In the genomic region with DNA sequence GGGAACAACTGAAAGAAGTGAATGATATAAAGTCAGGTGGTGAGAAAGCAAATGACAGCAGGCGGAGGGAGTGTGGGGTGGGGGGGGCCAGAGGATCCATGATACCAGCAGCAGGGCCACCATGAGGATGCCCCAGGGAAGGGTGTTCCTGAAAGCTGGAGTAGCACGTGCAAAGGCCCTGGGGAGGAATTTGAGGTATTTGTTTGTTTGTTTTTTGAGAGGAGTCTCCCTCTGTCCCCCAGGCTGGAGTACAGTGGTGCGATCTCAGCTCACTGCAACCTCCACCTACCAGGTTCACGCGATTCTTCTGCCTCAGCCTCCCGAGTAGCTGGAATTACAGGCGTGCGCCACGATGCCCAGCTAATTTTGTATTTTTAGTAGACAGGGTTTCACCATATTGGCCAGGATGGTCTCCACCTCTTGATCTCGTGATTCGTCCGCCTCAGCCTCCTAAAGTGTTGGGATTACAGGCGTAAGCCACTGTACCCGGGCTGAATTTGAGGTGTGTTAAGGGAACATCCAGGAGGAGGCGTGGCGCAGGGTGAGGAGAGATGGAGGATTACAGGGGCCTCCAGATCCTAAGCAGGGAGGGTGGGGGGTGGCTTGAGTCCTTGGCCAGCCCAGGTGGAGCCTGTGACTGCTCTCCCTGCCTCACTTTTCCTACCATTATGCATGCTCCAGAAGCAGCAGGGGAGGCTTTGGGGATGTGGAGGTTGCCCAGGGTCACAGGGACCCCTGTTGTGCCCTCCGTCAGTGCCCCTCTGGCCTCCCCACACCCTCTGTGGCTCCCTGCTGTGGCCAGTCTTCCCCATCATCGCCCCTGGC, we compare ENCODE assay signal across 8 cellular contexts. TPM values are rescaled to one million over a fixed set of nuclear protein-coding genes. Genes with fewer than 3 reads are reported as not detected.
A peak's percentile ranks its signal among the peaks of the same experiment; 100 is the strongest.
DNase-seq lines count a peak whose midpoint lies in the region; ATAC-seq and TF ChIP-seq lines count a peak whose summit lies in the region.

No MANE protein-coding gene starts in this region.

- H3K27me3 Mint-ChIP-seq in CD4-positive, alpha-beta memory T cell = no peaks in the 10 kb centered on the region
- H3K27me3 Mint-ChIP-seq in endothelial cell (ENCODE audit: unreplicated experiment) = peaks cover 10% of the 10 kb centered on the region

- no peak for DNase-seq in CD4-positive, alpha-beta memory T cell
- DNase-seq in NT2/D1 (ENCODE audit: low read depth, low spot score) (no peak), endothelial cell (ENCODE audit: low spot score) (no peak), COLO668 (lab: John Stamatoyannopoulos, UW; ENCODE audit: unreplicated experiment) (no peak)
- no peak for DNase-seq in effector CD4-positive, alpha-beta T cell

- ATAC-seq in HG03108 (IDR thresholded peaks at IDR 0.05; ENCODE audit: unreplicated experiment) (no peak), GM18867 (IDR thresholded peaks at IDR 0.05; ENCODE audit: unreplicated experiment) (no peak)

- POLR2A ChIA-PET in CD4-positive, alpha-beta memory T cell (lab: Charles Lee; ENCODE audit: partially characterized antibody) = interaction anchor here (1.2 to 27.2 kb wide), 4 partner anchors 7 to 26 kb away, joined by 3 to 1691 read pairs (median 786); partner anchors contain the start of genes JUND and LSM4

- H3K9ac ChIP-seq in NT2/D1 (ENCODE audit: insufficient read length, low read depth) = peak overlapping the region; percentile 46
- H3K9ac ChIP-seq in parathyroid adenoma = no peak overlapping the region

- H2AFZ ChIP-seq in parathyroid adenoma = peak overlapping the region; percentile 98

- H3K9me3 Mint-ChIP-seq in CD4-positive, alpha-beta memory T cell = peaks cover 0 to 2% (median 0%) of the 10 kb centered on the region in 8 donors
- no peaks in the 10 kb centered on the region for H3K9me3 Mint-ChIP-seq in endothelial cell (ENCODE audit: unreplicated experiment)

- H3K36me3 ChIP-seq in CD4-positive, alpha-beta memory T cell (ENCODE audit: insufficient read depth, low read length) = no peaks in the 10 kb centered on the region
- H3K36me3 ChIP-seq in NT2/D1 (ENCODE audit: insufficient read depth, insufficient read length, low read length) (no peaks in the 10 kb centered on the region), parathyroid adenoma (ENCODE audit: control insufficient read depth, insufficient read depth, low read length) (no peaks in the 10 kb centered on the region)

- H3K4me1 Mint-ChIP-seq in CD4-positive, alpha-beta memory T cell = peaks cover 33 to 77% (median 46%) of the 10 kb centered on the region in 4 donors
- H3K4me1 Mint-ChIP-seq in endothelial cell (ENCODE audit: unreplicated experiment) = peaks cover 12% of the 10 kb centered on the region

- intact Hi-C loops in CD4-positive, alpha-beta memory T cell (cut with micrococcal nuclease) = loop anchor here (1.0 kb wide), 2 partner anchors 10 to 13 kb away; partner anchors contain the start of gene JUND

- peaks cover 64% of the 10 kb centered on the region for H3K4me1 ChIP-seq in CD4-positive, alpha-beta memory T cell (ENCODE audit: insufficient read depth, low read length)
- peaks cover 20% of the 10 kb centered on the region for H3K4me1 ChIP-seq in NT2/D1 (ENCODE audit: insufficient read depth, insufficient read length)
- H3K4me1 ChIP-seq in parathyroid adenoma = peaks cover 20% of the 10 kb centered on the region

- no peaks in the 10 kb centered on the region for H3K79me2 ChIP-seq in parathyroid adenoma

- CTCF ChIA-PET in CD4-positive, alpha-beta memory T cell (lab: Charles Lee; ENCODE audit: partially characterized antibody) = interaction anchor here (2.5 to 3.4 kb wide), 2 partner anchors 11 to 13 kb away, joined by 17 to 53 read pairs; partner anchors contain the start of gene JUND

- H3K27ac ChIP-seq in CD4-positive, alpha-beta memory T cell (ENCODE audit: low read depth, low read length) = peak overlapping the region; percentile 98
- peak overlapping the region; percentile 88 for H3K27ac ChIP-seq in parathyroid adenoma

- no peaks in the 10 kb centered on the region for H3K9me3 ChIP-seq in CD4-positive, alpha-beta memory T cell (ENCODE audit: control insufficient read depth in 1 of 2, low read length in 2 of 2)
- H3K9me3 ChIP-seq in NT2/D1 (ENCODE audit: insufficient read depth, low read length) = no peaks in the 10 kb centered on the region
- H3K9me3 ChIP-seq in parathyroid adenoma (ENCODE audit: control insufficient read depth, low read length) = no peaks in the 10 kb centered on the region

- H3K4me3 Mint-ChIP-seq in CD4-positive, alpha-beta memory T cell = peak overlapping the region; percentile 68 to 95 (median 88)
- peak overlapping the region; percentile 83 for H3K4me3 Mint-ChIP-seq in endothelial cell (ENCODE audit: unreplicated experiment)

- H3K4me2 ChIP-seq in parathyroid adenoma (ENCODE audit: low read length) = no peak overlapping the region

- H3K27ac Mint-ChIP-seq in CD4-positive, alpha-beta memory T cell = peak overlapping the region; percentile 79 to 100 (median 100)
- H3K27ac Mint-ChIP-seq in endothelial cell (ENCODE audit: unreplicated experiment) = no peak overlapping the region

- peak overlapping the region in 1 of 2 donors; percentile 81 for H3K4me3 ChIP-seq in CD4-positive, alpha-beta memory T cell (ENCODE audit: low read length in 2 of 2)
- H3K4me3 ChIP-seq in NT2/D1 (ENCODE audit: insufficient read length, low read depth) (peak overlapping the region; percentile 17), parathyroid adenoma (ENCODE audit: low read depth, low read length) (no peak overlapping the region)

- H3K36me3 Mint-ChIP-seq in CD4-positive, alpha-beta memory T cell = peaks cover 0 to 3% of the 10 kb centered on the region in 2 donors
- peaks cover 3% of the 10 kb centered on the region for H3K36me3 Mint-ChIP-seq in endothelial cell (ENCODE audit: low read depth, unreplicated experiment)

- no peak for TF ChIP-seq CTCF in endothelial cell (IDR thresholded peaks at IDR 0.05; ENCODE audit: unreplicated experiment)
- no peak for TF ChIP-seq CTCF in parathyroid adenoma (IDR thresholded peaks at IDR 0.05)

- H3K27me3 ChIP-seq in CD4-positive, alpha-beta memory T cell (ENCODE audit: insufficient read depth, low read length) = no peaks in the 10 kb centered on the region
- H3K27me3 ChIP-seq in NT2/D1 (ENCODE audit: insufficient read depth, insufficient read length) (no peaks in the 10 kb centered on the region), parathyroid adenoma (ENCODE audit: control insufficient read depth, insufficient read depth, low read length) (no peaks in the 10 kb centered on the region)

RNA-seq across cellular contexts. Expression of gene JUND, which starts 12.4 kb away (rescaled TPM):
- total RNA-seq in CD4-positive, alpha-beta memory T cell = 100 to 1,000 TPM; 163 TPM
- polyA plus RNA-seq in CD4-positive, alpha-beta memory T cell = 100 to 1,000 TPM in 1 of 2 donors, 10 to 100 TPM in 1; 16.5 to 133 TPM
- total RNA-seq in endothelial cell (ENCODE audit: unreplicated experiment) = 129 TPM

RNA-seq across cellular contexts. Expression of gene IQCN, which starts 19.6 kb away (rescaled TPM):
- 1 to 10 TPM; 5.5 to 5.8 TPM for total RNA-seq in CD4-positive, alpha-beta memory T cell
- 1 to 10 TPM in 1 of 2 donors, under 1 TPM in 1; 0.13 to 1.8 TPM for polyA plus RNA-seq in CD4-positive, alpha-beta memory T cell
- total RNA-seq in endothelial cell (ENCODE audit: unreplicated experiment) = 1.2 TPM

RNA-seq across cellular contexts. Expression of gene LSM4, which starts 29.0 kb away (rescaled TPM):
- total RNA-seq in CD4-positive, alpha-beta memory T cell = 10 to 100 TPM; 64.2 to 65.0 TPM
- 100 to 1,000 TPM; 121 to 164 TPM for polyA plus RNA-seq in CD4-positive, alpha-beta memory T cell
- 166 TPM for total RNA-seq in endothelial cell (ENCODE audit: unreplicated experiment)

RNA-seq across cellular contexts. Expression of gene PGPEP1, which starts 46.5 kb away (rescaled TPM):
- total RNA-seq in CD4-positive, alpha-beta memory T cell = 10 to 100 TPM; 46.2 to 49.2 TPM
- polyA plus RNA-seq in CD4-positive, alpha-beta memory T cell = 1 to 10 TPM; 6.8 to 8.0 TPM
- 32.1 TPM for total RNA-seq in endothelial cell (ENCODE audit: unreplicated experiment)
